8 cellular contexts compared by ENCODE assay signal in genomic region chr11:73597340-73597955, GRCh38. TPM values are rescaled to one million over a fixed set of nuclear protein-coding genes. Genes with fewer than 3 reads are reported as not detected.
A peak's percentile ranks its signal among the peaks of the same experiment; 100 is the strongest.
DNase-seq lines count a peak whose midpoint lies in the region; ATAC-seq and TF ChIP-seq lines count a peak whose summit lies in the region.

No MANE protein-coding gene starts in this region.

- intact Hi-C loops in right lobe of liver (cut with DNase I) (no loop called here), tibial artery (cut with DNase I; ENCODE audit: low total_unique reads) (no loop called here)

- TF ChIP-seq CTCF in C4-2B (conservative IDR thresholded peaks at IDR 0.05) (no peak), brain (conservative IDR thresholded peaks at IDR 0.05) (peak in 1 of 2 experiments; percentile 32), right lobe of liver (IDR thresholded peaks at IDR 0.05) (no peak), tibial artery (IDR thresholded peaks at IDR 0.05) (no peak)

- peak overlapping the region; percentile 85 to 95 (median 92) for H3K4me3 ChIP-seq in right lobe of liver
- peak overlapping the region; percentile 83 to 99 for H3K4me3 ChIP-seq in tibial artery

- H3K9me3 Mint-ChIP-seq in brain: peaks cover 0 to 6% (median 2%) of the 10 kb centered on the region in 5 experiments

- H3K9me3 ChIP-seq in right lobe of liver (no peaks in the 10 kb centered on the region), tibial artery (no peaks in the 10 kb centered on the region)

- no peak for TF ChIP-seq POLR2A in right lobe of liver (IDR thresholded peaks at IDR 0.05)

- H3K4me1 Mint-ChIP-seq in brain: peaks cover 48% of the 10 kb centered on the region

- peak overlapping the region; percentile 91 to 92 (median 92) for H3K4me3 Mint-ChIP-seq in brain

- H3K27me3 ChIP-seq in right lobe of liver (no peaks in the 10 kb centered on the region), tibial artery (no peaks in the 10 kb centered on the region)

- DNase-seq in right lobe of liver (no peak), tibial artery (no peak), HK-2 (ENCODE audit: unreplicated experiment) (no peak), 8988T (no peak)

- H3K36me3 ChIP-seq in right lobe of liver (no peaks in the 10 kb centered on the region), tibial artery (no peaks in the 10 kb centered on the region)

- peak; percentile 11 for ATAC-seq in HG03103 (IDR thresholded peaks at IDR 0.05; ENCODE audit: low read depth, unreplicated experiment)
- ATAC-seq in right lobe of liver: no peak
- no peak for ATAC-seq in esophagus mucosa

- 5% methylated on average over 23 of the region's 27 CpGs for WGBS in right lobe of liver (ENCODE audit: insufficient coverage, low coverage, low lambda C conversion rate, missing lambda C conversion rate)

- peaks cover 2% of the 10 kb centered on the region for H3K36me3 Mint-ChIP-seq in brain

- peak overlapping the region; percentile 98 to 99 (median 99) for H3K27ac Mint-ChIP-seq in brain

- H3K4me1 ChIP-seq in right lobe of liver (peaks cover 0 to 5% (median 2%) of the 10 kb centered on the region in 4 donors), tibial artery (peaks cover 0 to 26% (median 13%) of the 10 kb centered on the region in 4 donors)

- H3K27ac ChIP-seq in C4-2B (peak overlapping the region; percentile 79), right lobe of liver (peak overlapping the region; percentile 56 to 78 (median 67)), tibial artery (peak overlapping the region; percentile 80 to 88)

- peaks cover 8% of the 10 kb centered on the region for H3K27me3 Mint-ChIP-seq in brain

RNA-seq across cellular contexts. Expression of gene FAM168A, which starts 0.5 kb away (rescaled TPM):
- 86.6 TPM for polyA plus RNA-seq in brain (ENCODE audit: insufficient read depth, low read depth, low replicate concordance)
- total RNA-seq in right lobe of liver: 10 to 100 TPM; 13.0 to 21.5 (median 15.9) TPM
- total RNA-seq in esophagus mucosa: 10.1 TPM

RNA-seq across cellular contexts. Expression of gene PLEKHB1, which starts 48.9 kb away (rescaled TPM):
- polyA plus RNA-seq in brain (ENCODE audit: insufficient read depth, low read depth, low replicate concordance): 941 TPM
- total RNA-seq in right lobe of liver (1 to 10 TPM in 3 of 6 experiments, under 1 TPM in 3; 0.42 to 2.1 (median 0.96) TPM), esophagus mucosa (1.4 TPM)
